8 cellular contexts compared by ENCODE assay signal in genomic region chr11:77474509-77475070, GRCh38.
DNase-seq lines count a peak whose midpoint lies in the region; ATAC-seq and TF ChIP-seq lines count a peak whose summit lies in the region.

No MANE protein-coding gene starts in this region.

- peak overlapping the region; percentile 72; the same call in 1 of the 2 replicates for H3K9ac ChIP-seq in iPS-20b (ENCODE audit: low read depth, low read length)

- TF ChIP-seq POLR2A in erythroblast (IDR thresholded peaks at IDR 0.05; ENCODE audit: low read length): no peak

- H3K36me3 Mint-ChIP-seq in activated naive CD8-positive, alpha-beta T cell: no peaks in the 10 kb centered on the region
- no peaks in the 10 kb centered on the region for H3K36me3 Mint-ChIP-seq in stimulated activated naive B cell treated with anti-CD40 and anti-IgM and Interleukin-4, amounts not matched to agents 10 μg/mL and 1 μg/mL and 100 μg/mL, for 72 hours

- H3K27ac ChIP-seq in iPS-20b (ENCODE audit: low read length): no peak overlapping the region

- H3K9me3 Mint-ChIP-seq in activated naive CD8-positive, alpha-beta T cell (ENCODE audit: low read depth): no peaks in the 10 kb centered on the region
- H3K9me3 Mint-ChIP-seq in stimulated activated naive B cell treated with anti-CD40 and anti-IgM and Interleukin-4, amounts not matched to agents 10 μg/mL and 1 μg/mL and 100 μg/mL, for 72 hours: no peaks in the 10 kb centered on the region

- peak overlapping the region; percentile 91 for H3K4me3 Mint-ChIP-seq in activated naive CD8-positive, alpha-beta T cell
- peak overlapping the region; percentile 81 to 86 for H3K4me3 Mint-ChIP-seq in stimulated activated naive B cell treated with anti-CD40 and anti-IgM and Interleukin-4, amounts not matched to agents 10 μg/mL and 1 μg/mL and 100 μg/mL, for 72 hours

- DNase-seq in NCI-H146 (lab: John Stamatoyannopoulos, UW) (peak; percentile 28), NCI-H146 treated with DMSO at 0.1 percent for 48 hours (lab: John Stamatoyannopoulos, UW; ENCODE audit: unreplicated experiment) (no peak), NOMO-1 (lab: John Stamatoyannopoulos, UW; ENCODE audit: unreplicated experiment in 2 of 2) (no peak), erythroblast (lab: John Stamatoyannopoulos, UW) (no peak)
- DNase-seq in stimulated activated naive B cell treated with anti-CD40 and anti-IgM and Interleukin-4, amounts not matched to agents 10 μg/mL and 1 μg/mL and 100 μg/mL, for 72 hours: no peak

- H3K27me3 Mint-ChIP-seq in activated naive CD8-positive, alpha-beta T cell: no peaks in the 10 kb centered on the region
- H3K27me3 Mint-ChIP-seq in stimulated activated naive B cell treated with anti-CD40 and anti-IgM and Interleukin-4, amounts not matched to agents 10 μg/mL and 1 μg/mL and 100 μg/mL, for 72 hours: peaks cover 0 to 8% of the 10 kb centered on the region in 2 donors

- ATAC-seq in stimulated activated naive B cell treated with anti-CD40 and anti-IgM and Interleukin-4, amounts not matched to agents 10 μg/mL and 1 μg/mL and 100 μg/mL, for 72 hours (replicated peaks): no peak
- ATAC-seq in HG03442 (IDR thresholded peaks at IDR 0.05; ENCODE audit: unreplicated experiment): no peak

- peaks cover 30% of the 10 kb centered on the region for H3K4me1 Mint-ChIP-seq in activated naive CD8-positive, alpha-beta T cell (ENCODE audit: low read depth)
- H3K4me1 Mint-ChIP-seq in stimulated activated naive B cell treated with anti-CD40 and anti-IgM and Interleukin-4, amounts not matched to agents 10 μg/mL and 1 μg/mL and 100 μg/mL, for 72 hours: peaks cover 6 to 17% of the 10 kb centered on the region in 2 donors

- H3K4me1 ChIP-seq in iPS-20b (ENCODE audit: insufficient read depth, low read length): peaks cover 40% of the 10 kb centered on the region

- H3K4me3 ChIP-seq in iPS-20b (ENCODE audit: low read length): peak overlapping the region; percentile 86

- H3K27ac Mint-ChIP-seq in activated naive CD8-positive, alpha-beta T cell: peak overlapping the region; percentile 91
- H3K27ac Mint-ChIP-seq in stimulated activated naive B cell treated with anti-CD40 and anti-IgM and Interleukin-4, amounts not matched to agents 10 μg/mL and 1 μg/mL and 100 μg/mL, for 72 hours: peak overlapping the region; percentile 93

- H3K9me3 ChIP-seq in iPS-20b (ENCODE audit: insufficient read depth, low read depth, low read length): no peaks in the 10 kb centered on the region

- H3K36me3 ChIP-seq in iPS-20b (ENCODE audit: insufficient read depth, low read depth, low read length): no peaks in the 10 kb centered on the region

- no peaks in the 10 kb centered on the region for H3K27me3 ChIP-seq in iPS-20b (ENCODE audit: insufficient read depth, low read length)
